In genomic region chr9:91047993-91048607, GRCh38 we compare ENCODE assay signal across 10 cellular contexts.
DNase-seq lines count a peak whose midpoint lies in the region; ATAC-seq and TF ChIP-seq lines count a peak whose summit lies in the region.
"Had no signal": no experiment of that assay in that cellular context is flagged by ENCODE, and none has a peak within 500 bp of the region (broad histone marks: within the 10 kb centered on the region; RNA-seq: fewer than 3 reads in every experiment).

No MANE protein-coding gene starts in this region.

- H3K27me3 ChIP-seq in right lobe of liver: no peaks in the 10 kb centered on the region

- TF ChIP-seq CTCF in right lobe of liver (IDR thresholded peaks at IDR 0.05): no peak

- H3K4me3 ChIP-seq in right lobe of liver: no peak overlapping the region
- H3K4me3 ChIP-seq: cardiac muscle cell had no signal

- H3K36me3 ChIP-seq in right lobe of liver: no peaks in the 10 kb centered on the region
- H3K36me3 ChIP-seq: cardiac muscle cell had no signal

- intact Hi-C loops in right lobe of liver (cut with DNase I): no loop called here

- H3K4me1 ChIP-seq in right lobe of liver: no peaks in the 10 kb centered on the region

- H3K27ac ChIP-seq in right lobe of liver: no peak overlapping the region
- H3K27ac ChIP-seq: cardiac muscle cell had no signal

- ATAC-seq in SK-N-SH treated with all-trans-retinoic acid at 6 μM for 48 hours (peak; percentile 78), right lobe of liver (no peak)

- TF ChIP-seq POLR2A in right lobe of liver (IDR thresholded peaks at IDR 0.05): no peak

- H3K9me3 ChIP-seq in right lobe of liver: no peaks in the 10 kb centered on the region

- 72% methylated on average over 9 of the region's 9 CpGs for WGBS in right lobe of liver (ENCODE audit: insufficient coverage, low coverage, low lambda C conversion rate, missing lambda C conversion rate)

- DNase-seq in GM04504 (ENCODE audit: low read depth) (peak; percentile 86), dermis microvascular lymphatic vessel endothelial cell (ENCODE audit: low read depth in 2 of 2) (peak; percentile 69 to 89), SKM-1 (lab: John Stamatoyannopoulos, UW; ENCODE audit: unreplicated experiment) (no peak), right lobe of liver (no peak), germinal center (ENCODE audit: low spot score) (no peak)
- peak; percentile 46 to 50 for DNase-seq in stimulated activated CD4-positive, alpha-beta T cell treated with anti-CD3 and anti-CD28 coated beads, Interleukin-2, amount 100 ng/mL, for 24 hours
- no peak for DNase-seq in NK-92 treated with Interleukin-12 subunit alpha and Interleukin-12 subunit beta, amount 100 ng/mL, for 24 hours (lab: John Stamatoyannopoulos, UW)
- DNase-seq: MV-4-11 had no signal

TF ChIP-seq in SK-N-SH treated with all-trans-retinoic acid at 6 μM for 48 hours, 23 proteins besides CTCF, POLR2A, EP300 and RAD21:
- no peak for TF ChIP-seq ZC3H10 (CRISPR knock-in tag; IDR thresholded peaks at IDR 0.05)
- no peak for TF ChIP-seq ZNF565 (CRISPR knock-in tag; conservative IDR thresholded peaks at IDR 0.05; ENCODE audit: low read depth)
- TF ChIP-seq ESRRG (CRISPR knock-in tag; IDR thresholded peaks at IDR 0.05): no peak
- no peak for TF ChIP-seq TOX (CRISPR knock-in tag; IDR thresholded peaks at IDR 0.05; ENCODE audit: borderline replicate concordance)
- TF ChIP-seq CSRNP3 (CRISPR knock-in tag; IDR thresholded peaks at IDR 0.05): no peak
- TF ChIP-seq CSDC2 (CRISPR knock-in tag; IDR thresholded peaks at IDR 0.05): no peak
- TF ChIP-seq TCF4 (CRISPR knock-in tag; IDR thresholded peaks at IDR 0.05; ENCODE audit: borderline replicate concordance): no peak
TF ChIP-seq in SK-N-SH treated with all-trans-retinoic acid at 6 μM for 48 hours: peak in this region for 0.

Comparison
In these comparisons a context has a peak if more than half of its experiments do, and no peak if none do; other contexts are left out.
1. DNase-seq: peak in GM04504 (single experiment), dermis microvascular lymphatic vessel endothelial cell (2 of 2) and stimulated activated CD4-positive, alpha-beta T cell treated with anti-CD3 and anti-CD28 coated beads, Interleukin-2, amount 100 ng/mL, for 24 hours (2 of 2); none in NK-92 treated with Interleukin-12 subunit alpha and Interleukin-12 subunit beta, amount 100 ng/mL, for 24 hours (single experiment), SKM-1 (single experiment), right lobe of liver (0 of 3) and germinal center (single experiment).